1 cellular context compared by ENCODE assay signal in genomic region chr2:68828887-68829708, GRCh38.
TF ChIP-seq lines count a peak whose summit lies in the region.

No MANE protein-coding gene starts in this region.

TF ChIP-seq in K562, 482 proteins besides CTCF, POLR2A, EP300 and RAD21 (continued from another document and continues in another):
- TF ChIP-seq FOXP4 (CRISPR knock-in tag; IDR thresholded peaks at IDR 0.05; ENCODE audit: borderline replicate concordance) (no peak), FOXJ2 (tag; IDR thresholded peaks at IDR 0.05) (peak; percentile 65), MYNN (IDR thresholded peaks at IDR 0.05) (peak; percentile 60; the same call in 1 of the 2 replicates), MYNN (CRISPR knock-in tag; IDR thresholded peaks at IDR 0.05) (no peak), CC2D1A (IDR thresholded peaks at IDR 0.05) (no peak), ZNF511 (CRISPR knock-in tag; IDR thresholded peaks at IDR 0.05) (0 out of 2 replicates have a peak, but pooled peaks have one; percentile 21), TAF9B (IDR thresholded peaks at IDR 0.05; ENCODE audit: partially characterized antibody) (no peak), TFAM (CRISPR knock-in tag; conservative IDR thresholded peaks at IDR 0.05) (no peak), E2F5 (CRISPR knock-in tag; IDR thresholded peaks at IDR 0.05) (no peak), RUNX1 (IDR thresholded peaks at IDR 0.05; ENCODE audit: low read depth) (no peak), ESRRB (CRISPR knock-in tag; IDR thresholded peaks at IDR 0.05; ENCODE audit: borderline replicate concordance) (no peak), BRF1 (IDR thresholded peaks at IDR 0.05; ENCODE audit: borderline replicate concordance, extremely low read depth, insufficient read length) (no peak), CBX1 (IDR thresholded peaks at IDR 0.05; ENCODE audit: low read depth) (no peak), LCOR (CRISPR knock-in tag; IDR thresholded peaks at IDR 0.05) (peak; percentile 54; the same call in 1 of the 2 replicates), ZNF175 (CRISPR knock-in tag; IDR thresholded peaks at IDR 0.05; ENCODE audit: low read depth) (peak; percentile 84), ZNF444 (CRISPR knock-in tag; IDR thresholded peaks at IDR 0.05) (no peak), SMAD4 (CRISPR knock-in tag; conservative IDR thresholded peaks at IDR 0.05) (peak; percentile 36; the same call in 1 of the 2 replicates), NELFE (IDR thresholded peaks at IDR 0.05; ENCODE audit: insufficient read depth, insufficient read length) (no peak), ARHGAP35 (IDR thresholded peaks at IDR 0.05; ENCODE audit: partially characterized antibody) (no peak), NUFIP1 (IDR thresholded peaks at IDR 0.05; ENCODE audit: partially characterized antibody) (no peak), ETV6 (IDR thresholded peaks at IDR 0.05; ENCODE audit: borderline replicate concordance in 1 of 2, low read depth in 2 of 2, low read length in 1 of 2) (peak in 1 of 2 experiments; percentile 70; a peak in 1 of 4 replicates), ETV6 (CRISPR knock-in tag; IDR thresholded peaks at IDR 0.05; ENCODE audit: borderline replicate concordance) (no peak), ATF1 (CRISPR knock-in tag; IDR thresholded peaks at IDR 0.05) (no peak), ATF1 (tag; IDR thresholded peaks at IDR 0.05) (peak; percentile 71), NCOA2 (IDR thresholded peaks at IDR 0.05; ENCODE audit: partially characterized antibody in 2 of 2) (peak in 1 of 2 experiments; percentile 9), SIN3A (IDR thresholded peaks at IDR 0.05; ENCODE audit: borderline replicate concordance in 2 of 2, control insufficient read depth in 1 of 2, low read depth in 2 of 2, low read length in 2 of 2) (no peak), ZNF24 (IDR thresholded peaks at IDR 0.05) (no peak), SMARCE1 (IDR thresholded peaks at IDR 0.05) (peak; percentile 80; the same call in 1 of the 2 replicates), ZFP36 (IDR thresholded peaks at IDR 0.05; ENCODE audit: low read depth, low read length, partially characterized antibody) (peak; percentile 33), ZNF77 (CRISPR knock-in tag; IDR thresholded peaks at IDR 0.05) (no peak), ZNF551 (CRISPR knock-in tag; IDR thresholded peaks at IDR 0.05) (no peak), GTF2E2 (tag; IDR thresholded peaks at IDR 0.05) (no peak), SMARCA5 (IDR thresholded peaks at IDR 0.05) (no peak), RFX1 (IDR thresholded peaks at IDR 0.05) (no peak), KLF6 (CRISPR knock-in tag; IDR thresholded peaks at IDR 0.05; ENCODE audit: borderline replicate concordance) (no peak), THAP7 (CRISPR knock-in tag; IDR thresholded peaks at IDR 0.05) (no peak), MYC (IDR thresholded peaks at IDR 0.05; ENCODE audit: low read depth, low read length) (peak; percentile 71), MYC (CRISPR knock-in tag; IDR thresholded peaks at IDR 0.05; ENCODE audit: borderline replicate concordance, low read depth) (no peak), ZNF347 (CRISPR knock-in tag; IDR thresholded peaks at IDR 0.05; ENCODE audit: low read depth) (no peak), HDAC1 (IDR thresholded peaks at IDR 0.05) (peak in 1 of 2 experiments; percentile 33; a peak in 1 of 4 replicates), ZNF217 (CRISPR knock-in tag; IDR thresholded peaks at IDR 0.05) (no peak), MTA2 (IDR thresholded peaks at IDR 0.05; ENCODE audit: low read depth) (no peak), RBFOX2 (IDR thresholded peaks at IDR 0.05; ENCODE audit: low read depth, low read length) (peak; percentile 34; the same call in 1 of the 2 replicates), SMARCA4 (IDR thresholded peaks at IDR 0.05) (peak; percentile 71; the same call in 1 of the 2 replicates)
- TF ChIP-seq, protein P1, sequence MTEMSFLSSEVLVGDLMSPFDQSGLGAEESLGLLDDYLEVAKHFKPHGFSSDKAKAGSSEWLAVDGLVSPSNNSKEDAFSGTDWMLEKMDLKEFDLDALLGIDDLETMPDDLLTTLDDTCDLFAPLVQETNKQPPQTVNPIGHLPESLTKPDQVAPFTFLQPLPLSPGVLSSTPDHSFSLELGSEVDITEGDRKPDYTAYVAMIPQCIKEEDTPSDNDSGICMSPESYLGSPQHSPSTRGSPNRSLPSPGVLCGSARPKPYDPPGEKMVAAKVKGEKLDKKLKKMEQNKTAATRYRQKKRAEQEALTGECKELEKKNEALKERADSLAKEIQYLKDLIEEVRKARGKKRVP (CRISPR knock-in tag; IDR thresholded peaks at IDR 0.05): 0 out of 2 replicates have a peak, but pooled peaks have one; percentile 9
- TF ChIP-seq, protein P2, sequence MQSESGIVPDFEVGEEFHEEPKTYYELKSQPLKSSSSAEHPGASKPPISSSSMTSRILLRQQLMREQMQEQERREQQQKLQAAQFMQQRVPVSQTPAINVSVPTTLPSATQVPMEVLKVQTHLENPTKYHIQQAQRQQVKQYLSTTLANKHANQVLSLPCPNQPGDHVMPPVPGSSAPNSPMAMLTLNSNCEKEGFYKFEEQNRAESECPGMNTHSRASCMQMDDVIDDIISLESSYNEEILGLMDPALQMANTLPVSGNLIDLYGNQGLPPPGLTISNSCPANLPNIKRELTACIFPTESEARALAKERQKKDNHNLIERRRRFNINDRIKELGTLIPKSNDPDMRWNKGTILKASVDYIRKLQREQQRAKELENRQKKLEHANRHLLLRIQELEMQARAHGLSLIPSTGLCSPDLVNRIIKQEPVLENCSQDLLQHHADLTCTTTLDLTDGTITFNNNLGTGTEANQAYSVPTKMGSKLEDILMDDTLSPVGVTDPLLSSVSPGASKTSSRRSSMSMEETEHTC (IDR thresholded peaks at IDR 0.05): peak; percentile 57; the same call in 1 of the 2 replicates
- TF ChIP-seq, protein P3, sequence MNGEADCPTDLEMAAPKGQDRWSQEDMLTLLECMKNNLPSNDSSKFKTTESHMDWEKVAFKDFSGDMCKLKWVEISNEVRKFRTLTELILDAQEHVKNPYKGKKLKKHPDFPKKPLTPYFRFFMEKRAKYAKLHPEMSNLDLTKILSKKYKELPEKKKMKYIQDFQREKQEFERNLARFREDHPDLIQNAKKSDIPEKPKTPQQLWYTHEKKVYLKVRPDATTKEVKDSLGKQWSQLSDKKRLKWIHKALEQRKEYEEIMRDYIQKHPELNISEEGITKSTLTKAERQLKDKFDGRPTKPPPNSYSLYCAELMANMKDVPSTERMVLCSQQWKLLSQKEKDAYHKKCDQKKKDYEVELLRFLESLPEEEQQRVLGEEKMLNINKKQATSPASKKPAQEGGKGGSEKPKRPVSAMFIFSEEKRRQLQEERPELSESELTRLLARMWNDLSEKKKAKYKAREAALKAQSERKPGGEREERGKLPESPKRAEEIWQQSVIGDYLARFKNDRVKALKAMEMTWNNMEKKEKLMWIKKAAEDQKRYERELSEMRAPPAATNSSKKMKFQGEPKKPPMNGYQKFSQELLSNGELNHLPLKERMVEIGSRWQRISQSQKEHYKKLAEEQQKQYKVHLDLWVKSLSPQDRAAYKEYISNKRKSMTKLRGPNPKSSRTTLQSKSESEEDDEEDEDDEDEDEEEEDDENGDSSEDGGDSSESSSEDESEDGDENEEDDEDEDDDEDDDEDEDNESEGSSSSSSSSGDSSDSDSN (IDR thresholded peaks at IDR 0.05; ENCODE audit: borderline replicate concordance in 1 of 2, low read depth in 2 of 2, low read length in 2 of 2): no peak
- TF ChIP-seq, protein P4, sequence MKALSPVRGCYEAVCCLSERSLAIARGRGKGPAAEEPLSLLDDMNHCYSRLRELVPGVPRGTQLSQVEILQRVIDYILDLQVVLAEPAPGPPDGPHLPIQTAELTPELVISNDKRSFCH (CRISPR knock-in tag; IDR thresholded peaks at IDR 0.05): no peak
- TF ChIP-seq, protein P4 (tag; IDR thresholded peaks at IDR 0.05): peak; percentile 41; the same call in 1 of the 2 replicates
- TF ChIP-seq, protein P5, sequence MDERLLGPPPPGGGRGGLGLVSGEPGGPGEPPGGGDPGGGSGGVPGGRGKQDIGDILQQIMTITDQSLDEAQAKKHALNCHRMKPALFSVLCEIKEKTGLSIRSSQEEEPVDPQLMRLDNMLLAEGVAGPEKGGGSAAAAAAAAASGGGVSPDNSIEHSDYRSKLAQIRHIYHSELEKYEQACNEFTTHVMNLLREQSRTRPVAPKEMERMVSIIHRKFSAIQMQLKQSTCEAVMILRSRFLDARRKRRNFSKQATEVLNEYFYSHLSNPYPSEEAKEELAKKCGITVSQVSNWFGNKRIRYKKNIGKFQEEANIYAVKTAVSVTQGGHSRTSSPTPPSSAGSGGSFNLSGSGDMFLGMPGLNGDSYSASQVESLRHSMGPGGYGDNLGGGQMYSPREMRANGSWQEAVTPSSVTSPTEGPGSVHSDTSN (CRISPR knock-in tag; IDR thresholded peaks at IDR 0.05; ENCODE audit: low read depth): no peak
- TF ChIP-seq, protein P5 (tag; conservative IDR thresholded peaks at IDR 0.05; ENCODE audit: low read depth): peak; percentile 72
- TF ChIP-seq, protein P6, sequence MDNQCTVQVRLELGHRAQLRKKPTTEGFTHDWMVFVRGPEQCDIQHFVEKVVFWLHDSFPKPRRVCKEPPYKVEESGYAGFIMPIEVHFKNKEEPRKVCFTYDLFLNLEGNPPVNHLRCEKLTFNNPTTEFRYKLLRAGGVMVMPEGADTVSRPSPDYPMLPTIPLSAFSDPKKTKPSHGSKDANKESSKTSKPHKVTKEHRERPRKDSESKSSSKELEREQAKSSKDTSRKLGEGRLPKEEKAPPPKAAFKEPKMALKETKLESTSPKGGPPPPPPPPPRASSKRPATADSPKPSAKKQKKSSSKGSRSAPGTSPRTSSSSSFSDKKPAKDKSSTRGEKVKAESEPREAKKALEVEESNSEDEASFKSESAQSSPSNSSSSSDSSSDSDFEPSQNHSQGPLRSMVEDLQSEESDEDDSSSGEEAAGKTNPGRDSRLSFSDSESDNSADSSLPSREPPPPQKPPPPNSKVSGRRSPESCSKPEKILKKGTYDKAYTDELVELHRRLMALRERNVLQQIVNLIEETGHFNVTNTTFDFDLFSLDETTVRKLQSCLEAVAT (IDR thresholded peaks at IDR 0.05): peak in 1 of 2 experiments; percentile 60; a peak in 1 of 4 replicates
- TF ChIP-seq, protein P7, sequence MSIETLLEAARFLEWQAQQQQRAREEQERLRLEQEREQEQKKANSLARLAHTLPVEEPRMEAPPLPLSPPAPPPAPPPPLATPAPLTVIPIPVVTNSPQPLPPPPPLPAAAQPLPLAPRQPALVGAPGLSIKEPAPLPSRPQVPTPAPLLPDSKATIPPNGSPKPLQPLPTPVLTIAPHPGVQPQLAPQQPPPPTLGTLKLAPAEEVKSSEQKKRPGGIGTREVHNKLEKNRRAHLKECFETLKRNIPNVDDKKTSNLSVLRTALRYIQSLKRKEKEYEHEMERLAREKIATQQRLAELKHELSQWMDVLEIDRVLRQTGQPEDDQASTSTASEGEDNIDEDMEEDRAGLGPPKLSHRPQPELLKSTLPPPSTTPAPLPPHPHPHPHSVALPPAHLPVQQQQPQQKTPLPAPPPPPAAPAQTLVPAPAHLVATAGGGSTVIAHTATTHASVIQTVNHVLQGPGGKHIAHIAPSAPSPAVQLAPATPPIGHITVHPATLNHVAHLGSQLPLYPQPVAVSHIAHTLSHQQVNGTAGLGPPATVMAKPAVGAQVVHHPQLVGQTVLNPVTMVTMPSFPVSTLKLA (conservative IDR thresholded peaks at IDR 0.05): peak; percentile 41 to 68; a peak in 2 of 4 replicates
